Comparison of ENCODE assay signal across 26 cellular contexts in the genomic region with DNA sequence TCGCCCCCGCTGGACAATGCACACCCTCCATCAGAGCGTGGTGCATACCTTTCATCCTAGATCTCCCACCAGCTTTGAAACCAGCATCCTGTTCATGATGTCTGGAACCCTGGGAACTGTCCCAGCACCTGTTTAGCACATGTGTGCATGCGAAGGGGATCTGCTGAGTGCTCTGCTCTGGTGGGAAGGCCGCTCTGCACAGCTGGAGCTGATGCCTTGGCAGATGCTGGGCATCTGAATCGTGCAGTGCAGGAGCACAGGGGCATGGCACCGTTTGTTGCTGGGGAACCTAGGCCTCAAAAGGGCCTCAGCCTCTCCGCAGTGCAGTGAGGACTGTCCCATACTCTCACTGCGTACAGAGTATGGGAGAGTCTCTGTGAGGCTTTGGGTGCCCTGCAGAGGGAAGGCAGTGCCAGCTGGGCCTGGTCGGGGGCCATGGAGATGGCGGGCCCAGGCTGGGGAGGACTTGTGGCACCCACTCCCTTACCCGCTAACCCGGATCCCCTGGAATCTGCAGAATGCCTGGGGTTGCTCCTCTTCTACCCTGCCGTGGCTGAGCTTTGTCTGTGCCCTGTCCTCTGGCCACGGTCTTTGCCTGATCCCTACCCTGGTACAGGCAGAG.
DNase-seq lines count a peak whose midpoint lies in the region; ATAC-seq and TF ChIP-seq lines count a peak whose summit lies in the region.
"Had no signal": no experiment of that assay in that cellular context is flagged by ENCODE, and none has a peak within 500 bp of the region (broad histone marks: within the 10 kb centered on the region; RNA-seq: fewer than 3 reads in every experiment).

No MANE protein-coding gene starts in this region.

- intact Hi-C loops in lower lobe of right lung (cut with DNase I), result no loop called here

- H3K4me3 ChIP-seq in lower lobe of right lung, result no peak overlapping the region
- H3K4me3 ChIP-seq: BLaER1 treated with 17β-estradiol and CSF1 and Interleukin-3, amounts not matched to agents 10 nM and 100 nM; MG63; Peyer's patch; SJSA1 had no signal

- no peaks in the 10 kb centered on the region for H3K36me3 Mint-ChIP-seq in stimulated activated effector memory CD8-positive, alpha-beta T cell treated with anti-CD3 and anti-CD28 coated beads, Interleukin-12 subunit alpha, Interleukin-12 subunit beta, amount 100 ng/mL, for 72 hours
- H3K36me3 Mint-ChIP-seq: CD8-positive, alpha-beta T cell had no signal

- H3K36me3 ChIP-seq in lower lobe of right lung, result no peaks in the 10 kb centered on the region
- H3K36me3 ChIP-seq: Peyer's patch had no signal

- no peaks in the 10 kb centered on the region for H3K4me1 ChIP-seq in lower lobe of right lung
- H3K4me1 ChIP-seq: Peyer's patch had no signal

- H3K27ac ChIP-seq in VCaP (peak overlapping the region; percentile 80), lower lobe of right lung (no peak overlapping the region)
- H3K27ac ChIP-seq: 22Rv1; BLaER1 treated with 17β-estradiol and CSF1 and Interleukin-3, amounts not matched to agents 10 nM and 100 nM; Peyer's patch; SJSA1 had no signal

- DNase-seq in DMS 273 (lab: John Stamatoyannopoulos, UW; ENCODE audit: unreplicated experiment) (peak; percentile 15), DMS 273 treated with DMSO at 0.1 percent for 48 hours (lab: John Stamatoyannopoulos, UW) (no peak), lower lobe of right lung (peak; percentile 33), Kasumi-1 (lab: John Stamatoyannopoulos, UW) (no peak), NCI-H2227 treated with DMSO at 0.1 percent for 48 hours (lab: John Stamatoyannopoulos, UW) (no peak)
- DNase-seq in stimulated activated effector memory CD8-positive, alpha-beta T cell treated with anti-CD3 and anti-CD28 coated beads, Interleukin-12 subunit alpha, Interleukin-12 subunit beta, amount 100 ng/mL, for 72 hours (ENCODE audit: low spot score in 2 of 2), result no peak
- DNase-seq: Calu3; CD8-positive, alpha-beta T cell; DMS53; EL; GF-D8; GOT3; HCEC 1CT; MG63; NCI-H1048; NCI-H1436; NCI-H2029; NCI-H2171; NCI-H446; NCI-H526 had no signal

- H3K27me3 ChIP-seq in lower lobe of right lung (ENCODE audit: low read depth), result no peaks in the 10 kb centered on the region
- H3K27me3 ChIP-seq: BLaER1 treated with 17β-estradiol and CSF1 and Interleukin-3, amounts not matched to agents 10 nM and 100 nM; MG63; Peyer's patch; SJSA1 had no signal

- H3K4me3 Mint-ChIP-seq in stimulated activated effector memory CD8-positive, alpha-beta T cell treated with anti-CD3 and anti-CD28 coated beads, Interleukin-12 subunit alpha, Interleukin-12 subunit beta, amount 100 ng/mL, for 72 hours, result no peak overlapping the region
- H3K4me3 Mint-ChIP-seq: CD8-positive, alpha-beta T cell had no signal

- H3K9me3 ChIP-seq in lower lobe of right lung, result no peaks in the 10 kb centered on the region
- H3K9me3 ChIP-seq: BLaER1 treated with 17β-estradiol and CSF1 and Interleukin-3, amounts not matched to agents 10 nM and 100 nM; MG63; Peyer's patch; SJSA1 had no signal

- H3K4me1 Mint-ChIP-seq in stimulated activated effector memory CD8-positive, alpha-beta T cell treated with anti-CD3 and anti-CD28 coated beads, Interleukin-12 subunit alpha, Interleukin-12 subunit beta, amount 100 ng/mL, for 72 hours, result peaks cover 17% of the 10 kb centered on the region

- ATAC-seq in lower lobe of right lung (no peak), HG03045 (IDR thresholded peaks at IDR 0.05; ENCODE audit: unreplicated experiment) (no peak)
- no peak for ATAC-seq in stimulated activated effector memory CD8-positive, alpha-beta T cell treated with anti-CD3 and anti-CD28 coated beads, Interleukin-12 subunit alpha, Interleukin-12 subunit beta, amount 100 ng/mL, for 72 hours
- ATAC-seq: CD8-positive, alpha-beta T cell had no signal

- H3K9me3 Mint-ChIP-seq in stimulated activated effector memory CD8-positive, alpha-beta T cell treated with anti-CD3 and anti-CD28 coated beads, Interleukin-12 subunit alpha, Interleukin-12 subunit beta, amount 100 ng/mL, for 72 hours, result no peaks in the 10 kb centered on the region
- H3K9me3 Mint-ChIP-seq: CD8-positive, alpha-beta T cell had no signal

- H3K27ac Mint-ChIP-seq in stimulated activated effector memory CD8-positive, alpha-beta T cell treated with anti-CD3 and anti-CD28 coated beads, Interleukin-12 subunit alpha, Interleukin-12 subunit beta, amount 100 ng/mL, for 72 hours, result peak overlapping the region; percentile 13
- H3K27ac Mint-ChIP-seq: CD8-positive, alpha-beta T cell had no signal

- no peak for TF ChIP-seq CTCF in VCaP (conservative IDR thresholded peaks at IDR 0.05)
- no peak for TF ChIP-seq CTCF in lower lobe of right lung (IDR thresholded peaks at IDR 0.05)

Comparison
In these comparisons a context has a peak if more than half of its experiments do, and no peak if none do; other contexts are left out.
1. DNase-seq: peak in DMS 273 (single experiment) and lower lobe of right lung (single experiment); none in DMS 273 treated with DMSO at 0.1 percent for 48 hours (single experiment), stimulated activated effector memory CD8-positive, alpha-beta T cell treated with anti-CD3 and anti-CD28 coated beads, Interleukin-12 subunit alpha, Interleukin-12 subunit beta, amount 100 ng/mL, for 72 hours (0 of 2), Kasumi-1 (0 of 2) and NCI-H2227 treated with DMSO at 0.1 percent for 48 hours (single experiment).